ENCODE assay signal across 8 cellular contexts in the genomic region with DNA sequence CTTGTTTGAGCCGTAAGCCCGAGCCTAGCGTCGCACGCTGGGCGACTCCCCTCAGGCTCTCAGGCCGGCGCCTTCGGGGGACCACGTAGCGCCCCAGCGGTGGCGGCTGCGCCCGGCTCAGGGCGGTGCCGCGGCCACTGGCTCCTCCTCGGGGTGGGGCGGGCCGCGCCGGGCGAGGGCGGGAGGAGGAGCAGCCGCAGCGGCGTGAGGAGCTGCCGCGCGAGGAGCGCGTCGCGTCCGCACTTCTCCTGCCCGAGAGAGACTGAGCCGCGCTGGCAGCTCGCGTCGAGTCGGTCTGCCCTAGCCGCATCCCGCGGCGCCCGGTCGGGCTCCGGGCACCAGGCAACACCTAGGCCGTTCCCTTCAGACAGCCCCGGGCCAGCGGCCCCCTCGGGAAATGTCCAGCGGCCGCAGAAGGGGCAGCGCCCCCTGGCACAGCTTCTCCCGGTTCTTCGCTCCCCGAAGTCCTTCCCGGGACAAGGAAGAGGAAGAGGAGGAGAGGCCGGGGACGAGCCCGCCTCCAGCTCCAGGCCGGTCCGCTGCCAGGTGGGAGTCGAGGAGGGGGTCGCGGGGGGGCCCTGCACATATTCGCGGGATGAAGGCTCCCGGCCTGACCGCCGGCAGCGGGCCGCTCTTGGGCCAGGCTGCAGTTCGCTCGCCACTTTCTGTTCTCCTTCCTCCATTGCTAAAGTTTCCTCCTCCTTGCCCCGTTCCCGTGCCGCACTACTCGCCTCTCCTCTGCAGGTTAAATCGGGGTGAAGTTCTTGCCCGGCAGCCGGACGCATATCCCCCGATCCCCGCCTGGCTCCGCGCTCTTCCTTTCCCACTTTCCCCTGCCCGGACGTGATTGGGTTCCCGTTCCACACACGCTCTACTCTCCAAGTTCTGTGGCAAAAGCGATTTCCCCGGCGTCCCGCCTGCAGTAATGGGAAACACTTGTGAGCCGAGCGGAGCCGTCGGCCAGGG. TPM values are rescaled to one million over a fixed set of nuclear protein-coding genes. Genes with fewer than 3 reads are reported as not detected.
A peak's percentile ranks its signal among the peaks of the same experiment; 100 is the strongest.
DNase-seq lines count a peak whose midpoint lies in the region; ATAC-seq and TF ChIP-seq lines count a peak whose summit lies in the region.

A gene (plus strand): TSS at position 202 of the 966 bp plus-strand sequence. CDS start 196 bp downstream, at position 398.

- peak within 1 kb of the TSS; percentile 27 for H3K27ac Mint-ChIP-seq in activated naive CD4-positive, alpha-beta T cell treated with anti-CD3 and anti-CD28 coated beads for 36 hours

- H3K36me3 ChIP-seq in gastroesophageal sphincter: no peaks in the 10 kb centered on the region

- TF ChIP-seq POLR2A in gastroesophageal sphincter (IDR thresholded peaks at IDR 0.05): peak; percentile 85 to 87

- peak; percentile 50 for DNase-seq in G401 (ENCODE audit: low spot score)
- peak; percentile 60 for DNase-seq in GOT3 (lab: John Stamatoyannopoulos, UW)
- peak; percentile 82 for DNase-seq in LHCN-M2 (ENCODE audit: low read depth)
- peak; percentile 80 for DNase-seq in SK-MEL-5 (ENCODE audit: low read depth, low spot score)
- DNase-seq in activated naive CD4-positive, alpha-beta T cell treated with anti-CD3 and anti-CD28 coated beads for 36 hours: peak; percentile 82
- peak in 54 of 56 donors; percentile 36 to 91 (median 74) for DNase-seq in nucleus accumbens (lab: John Stamatoyannopoulos, UW)
- peak in 48 of 49 donors; percentile 18 to 87 (median 74) for DNase-seq in substantia nigra (lab: John Stamatoyannopoulos, UW)

- H3K27me3 Mint-ChIP-seq in activated naive CD4-positive, alpha-beta T cell treated with anti-CD3 and anti-CD28 coated beads for 36 hours (ENCODE audit: low read depth): peaks cover 16% of the 10 kb centered on the region

- in situ Hi-C loops in G401 (cut with HindIII; ENCODE audit: low sequenced_read_pairs): no loop called here
- in situ Hi-C loops in SK-MEL-5 (cut with HindIII; ENCODE audit: low pct_unique_long_range_greater_than_20kb, low sequenced_read_pairs): loop anchor here (10.0 kb wide), 1 partner anchor 53 kb away; no protein-coding TSS in a partner anchor

- CTCF ChIA-PET in activated naive CD4-positive, alpha-beta T cell treated with anti-CD3 and anti-CD28 coated beads for 36 hours (lab: Charles Lee): interaction anchor here (0.8 to 2.0 kb wide), 4 partner anchors 56 to 216 kb away, joined by 3 to 4 read pairs (median 3); no protein-coding TSS in a partner anchor

- H3K4me3 Mint-ChIP-seq in activated naive CD4-positive, alpha-beta T cell treated with anti-CD3 and anti-CD28 coated beads for 36 hours: peak within 1 kb of the TSS; percentile 95

- H3K9me3 Mint-ChIP-seq in activated naive CD4-positive, alpha-beta T cell treated with anti-CD3 and anti-CD28 coated beads for 36 hours: no peaks in the 10 kb centered on the region

- 0 to 3% methylated on average over 8 to 26 of the region's 102 CpGs for WGBS in gastroesophageal sphincter (ENCODE audit: low coverage in 1 of 2), 2 donors

- peaks cover 14% of the 10 kb centered on the region for H3K4me1 Mint-ChIP-seq in activated naive CD4-positive, alpha-beta T cell treated with anti-CD3 and anti-CD28 coated beads for 36 hours (ENCODE audit: low read depth)

- peak; percentile 97 for ATAC-seq in gastroesophageal sphincter

- H3K27ac ChIP-seq in gastroesophageal sphincter: peak within 1 kb of the TSS; percentile 63 to 96 (median 93)
- H3K27ac ChIP-seq in substantia nigra (ENCODE audit: low read depth, low read length, poor library complexity, severe bottlenecking): peak within 1 kb of the TSS; percentile 73

- peak within 1 kb of the TSS; percentile 72 to 80 for H3K4me3 ChIP-seq in gastroesophageal sphincter

- peaks cover under 1 to 43% (median 6%) of the 10 kb centered on the region in 3 donors for H3K4me1 ChIP-seq in gastroesophageal sphincter

- H3K9me3 ChIP-seq in gastroesophageal sphincter: no peaks in the 10 kb centered on the region

- no peaks in the 10 kb centered on the region for H3K36me3 Mint-ChIP-seq in activated naive CD4-positive, alpha-beta T cell treated with anti-CD3 and anti-CD28 coated beads for 36 hours (ENCODE audit: low read depth)

- no peak for TF ChIP-seq EP300 in gastroesophageal sphincter (IDR thresholded peaks at IDR 0.05)

- intact Hi-C loops in activated naive CD4-positive, alpha-beta T cell treated with anti-CD3 and anti-CD28 coated beads for 36 hours (cut with micrococcal nuclease): loop anchor here (1.0 to 2.0 kb wide), 4 partner anchors 29 to 150 kb away; a partner anchor contains a TSS

- peak in 2 of 4 experiments; percentile 27 to 50 for TF ChIP-seq CTCF in gastroesophageal sphincter (IDR thresholded peaks at IDR 0.05)

- no peaks in the 10 kb centered on the region for H3K27me3 ChIP-seq in gastroesophageal sphincter

RNA-seq across cellular contexts. Expression of the gene that starts here (rescaled TPM):
- total RNA-seq in G401 (2014; rRNA removed; shearing (Covaris generic)): 0.17 TPM in 1 of 2 replicates, not detected in the other
- total RNA-seq in LHCN-M2 (2014; rRNA removed) (16.8 and 18.8 TPM in 2 replicates), gastroesophageal sphincter (10 to 100 TPM; 22.2 to 52.4 (median 28.9) TPM)
- 2.4 TPM for polyA plus RNA-seq in LHCN-M2 (2012)
- total RNA-seq in SK-MEL-5 (2014; rRNA removed; shearing (Covaris generic)): 14.2 and 16.2 TPM in 2 replicates
- 6.9 and 12.3 TPM in 2 replicates for polyA plus RNA-seq in SK-MEL-5 (2015; cell fraction: cytosol; rRNA removed)
- polyA plus RNA-seq in SK-MEL-5 (2015; cell fraction: nucleus; rRNA removed): 24.0 and 26.2 TPM in 2 replicates
- 1 to 10 TPM; 1.3 to 1.7 TPM for total RNA-seq in activated naive CD4-positive, alpha-beta T cell treated with anti-CD3 and anti-CD28 coated beads for 36 hours

Comparison
In these comparisons a context has a peak if more than half of its experiments do, and no peak if none do; other contexts are left out.
1. Peak in every context shown above with its lines: DNase-seq, ATAC-seq, H3K4me3 ChIP-seq and H3K27ac ChIP-seq.
2. Peak in DNase-seq in G401; RNA of the gene not detected or under 1 TPM.